In genomic region chr10:98259606-98260319, GRCh38 we compare ENCODE assay signal across 1 cellular context.
A peak's percentile ranks its signal among the peaks of the same experiment; 100 is the strongest.
TF ChIP-seq lines count a peak whose summit lies in the region.

No MANE protein-coding gene starts in this region.

TF ChIP-seq in HEK293, 187 proteins besides CTCF, POLR2A, EP300 and RAD21 (continued from another document):
- no peak for TF ChIP-seq ZNF114 (tag by site-specific recombination; IDR thresholded peaks at IDR 0.05)
- TF ChIP-seq ZNF354C (tag by site-specific recombination; IDR thresholded peaks at IDR 0.05; ENCODE audit: borderline replicate concordance, low read depth): no peak
- no peak for TF ChIP-seq RBAK (tag by site-specific recombination; IDR thresholded peaks at IDR 0.05)
- TF ChIP-seq SP2 (tag by site-specific recombination; IDR thresholded peaks at IDR 0.05): no peak
- TF ChIP-seq ZNF610 (tag by site-specific recombination; IDR thresholded peaks at IDR 0.05; ENCODE audit: borderline replicate concordance): no peak
- TF ChIP-seq ZFHX2 (tag by site-specific recombination; conservative IDR thresholded peaks at IDR 0.05): 0 out of 2 replicates have a peak, but pooled peaks have one; percentile 21
- TF ChIP-seq, protein P1, sequence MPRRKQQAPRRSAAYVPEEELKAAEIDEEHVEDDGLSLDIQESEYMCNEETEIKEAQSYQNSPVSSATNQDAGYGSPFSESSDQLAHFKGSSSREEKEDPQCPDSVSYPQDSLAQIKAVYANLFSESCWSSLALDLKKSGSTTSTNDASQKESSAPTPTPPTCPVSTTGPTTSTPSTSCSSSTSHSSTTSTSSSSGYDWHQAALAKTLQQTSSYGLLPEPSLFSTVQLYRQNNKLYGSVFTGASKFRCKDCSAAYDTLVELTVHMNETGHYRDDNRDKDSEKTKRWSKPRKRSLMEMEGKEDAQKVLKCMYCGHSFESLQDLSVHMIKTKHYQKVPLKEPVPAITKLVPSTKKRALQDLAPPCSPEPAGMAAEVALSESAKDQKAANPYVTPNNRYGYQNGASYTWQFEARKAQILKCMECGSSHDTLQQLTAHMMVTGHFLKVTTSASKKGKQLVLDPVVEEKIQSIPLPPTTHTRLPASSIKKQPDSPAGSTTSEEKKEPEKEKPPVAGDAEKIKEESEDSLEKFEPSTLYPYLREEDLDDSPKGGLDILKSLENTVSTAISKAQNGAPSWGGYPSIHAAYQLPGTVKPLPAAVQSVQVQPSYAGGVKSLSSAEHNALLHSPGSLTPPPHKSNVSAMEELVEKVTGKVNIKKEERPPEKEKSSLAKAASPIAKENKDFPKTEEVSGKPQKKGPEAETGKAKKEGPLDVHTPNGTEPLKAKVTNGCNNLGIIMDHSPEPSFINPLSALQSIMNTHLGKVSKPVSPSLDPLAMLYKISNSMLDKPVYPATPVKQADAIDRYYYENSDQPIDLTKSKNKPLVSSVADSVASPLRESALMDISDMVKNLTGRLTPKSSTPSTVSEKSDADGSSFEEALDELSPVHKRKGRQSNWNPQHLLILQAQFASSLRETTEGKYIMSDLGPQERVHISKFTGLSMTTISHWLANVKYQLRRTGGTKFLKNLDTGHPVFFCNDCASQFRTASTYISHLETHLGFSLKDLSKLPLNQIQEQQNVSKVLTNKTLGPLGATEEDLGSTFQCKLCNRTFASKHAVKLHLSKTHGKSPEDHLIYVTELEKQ (tag by site-specific recombination; IDR thresholded peaks at IDR 0.05; ENCODE audit: borderline replicate concordance): peak; percentile 73; the same call in 1 of the 2 replicates
- TF ChIP-seq ZEB2 (tag by site-specific recombination; IDR thresholded peaks at IDR 0.05): peak; percentile 43; the same call in 1 of the 2 replicates
- peak; percentile 52; the same call in 1 of the 2 replicates for TF ChIP-seq ZBTB17 (tag by site-specific recombination; IDR thresholded peaks at IDR 0.05)
- TF ChIP-seq ZBTB1 (tag by site-specific recombination; IDR thresholded peaks at IDR 0.05): no peak
- TF ChIP-seq BCL11B (tag by site-specific recombination; IDR thresholded peaks at IDR 0.05; ENCODE audit: low read depth): no peak
- TF ChIP-seq ZNF266 (tag by site-specific recombination; IDR thresholded peaks at IDR 0.05; ENCODE audit: low read depth): no peak
- TF ChIP-seq ZNF600 (tag by site-specific recombination; IDR thresholded peaks at IDR 0.05): peak; percentile 97
- TF ChIP-seq ZFP69B (tag by site-specific recombination; IDR thresholded peaks at IDR 0.05): 0 out of 2 replicates have a peak, but pooled peaks have one; percentile 20
- TF ChIP-seq ZNF140 (tag by site-specific recombination; IDR thresholded peaks at IDR 0.05): no peak
- no peak for TF ChIP-seq ZNF18 (tag by site-specific recombination; IDR thresholded peaks at IDR 0.05)
- no peak for TF ChIP-seq ZNF248 (tag by site-specific recombination; IDR thresholded peaks at IDR 0.05)
- TF ChIP-seq ZNF530 (tag by site-specific recombination; IDR thresholded peaks at IDR 0.05; ENCODE audit: low read depth): no peak
- TF ChIP-seq ZNF768 (tag by site-specific recombination; IDR thresholded peaks at IDR 0.05): no peak
- TF ChIP-seq ZBTB44 (tag by site-specific recombination; IDR thresholded peaks at IDR 0.05): no peak
- TF ChIP-seq ZNF426 (tag by site-specific recombination; IDR thresholded peaks at IDR 0.05): no peak
- no peak for TF ChIP-seq ZNF571 (tag by site-specific recombination; IDR thresholded peaks at IDR 0.05)
- no peak for TF ChIP-seq SALL2 (tag by site-specific recombination; IDR thresholded peaks at IDR 0.05; ENCODE audit: borderline replicate concordance)
- no peak for TF ChIP-seq ZNF292 (tag by site-specific recombination; IDR thresholded peaks at IDR 0.05; ENCODE audit: borderline replicate concordance, low read depth)
- no peak for TF ChIP-seq ZNF324 (tag by site-specific recombination; IDR thresholded peaks at IDR 0.05)
- TF ChIP-seq ZNF837 (tag by site-specific recombination; IDR thresholded peaks at IDR 0.05): no peak
- TF ChIP-seq ZNF558 (tag by site-specific recombination; IDR thresholded peaks at IDR 0.05): peak; percentile 64; the same call in 1 of the 2 replicates
- TF ChIP-seq WT1 (tag by site-specific recombination; IDR thresholded peaks at IDR 0.05): 0 out of 2 replicates have a peak, but pooled peaks have one; percentile 16
- no peak for TF ChIP-seq ZFP41 (tag by site-specific recombination; IDR thresholded peaks at IDR 0.05; ENCODE audit: borderline replicate concordance)
- TF ChIP-seq, protein P2, sequence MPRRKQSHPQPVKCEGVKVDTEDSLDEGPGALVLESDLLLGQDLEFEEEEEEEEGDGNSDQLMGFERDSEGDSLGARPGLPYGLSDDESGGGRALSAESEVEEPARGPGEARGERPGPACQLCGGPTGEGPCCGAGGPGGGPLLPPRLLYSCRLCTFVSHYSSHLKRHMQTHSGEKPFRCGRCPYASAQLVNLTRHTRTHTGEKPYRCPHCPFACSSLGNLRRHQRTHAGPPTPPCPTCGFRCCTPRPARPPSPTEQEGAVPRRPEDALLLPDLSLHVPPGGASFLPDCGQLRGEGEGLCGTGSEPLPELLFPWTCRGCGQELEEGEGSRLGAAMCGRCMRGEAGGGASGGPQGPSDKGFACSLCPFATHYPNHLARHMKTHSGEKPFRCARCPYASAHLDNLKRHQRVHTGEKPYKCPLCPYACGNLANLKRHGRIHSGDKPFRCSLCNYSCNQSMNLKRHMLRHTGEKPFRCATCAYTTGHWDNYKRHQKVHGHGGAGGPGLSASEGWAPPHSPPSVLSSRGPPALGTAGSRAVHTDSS (tag by site-specific recombination; IDR thresholded peaks at IDR 0.05): no peak
- TF ChIP-seq REST (tag by site-specific recombination; IDR thresholded peaks at IDR 0.05): no peak
- TF ChIP-seq ZNF660 (tag by site-specific recombination; IDR thresholded peaks at IDR 0.05): peak; percentile 70
- TF ChIP-seq ZNF777 (tag by site-specific recombination; IDR thresholded peaks at IDR 0.05; ENCODE audit: borderline replicate concordance): no peak
- no peak for TF ChIP-seq ZBTB8A (tag by site-specific recombination; IDR thresholded peaks at IDR 0.05)
- TF ChIP-seq PATZ1 (tag by site-specific recombination; IDR thresholded peaks at IDR 0.05): no peak
- TF ChIP-seq ZNF335 (tag by site-specific recombination; conservative IDR thresholded peaks at IDR 0.05): no peak
- TF ChIP-seq, protein P3, sequence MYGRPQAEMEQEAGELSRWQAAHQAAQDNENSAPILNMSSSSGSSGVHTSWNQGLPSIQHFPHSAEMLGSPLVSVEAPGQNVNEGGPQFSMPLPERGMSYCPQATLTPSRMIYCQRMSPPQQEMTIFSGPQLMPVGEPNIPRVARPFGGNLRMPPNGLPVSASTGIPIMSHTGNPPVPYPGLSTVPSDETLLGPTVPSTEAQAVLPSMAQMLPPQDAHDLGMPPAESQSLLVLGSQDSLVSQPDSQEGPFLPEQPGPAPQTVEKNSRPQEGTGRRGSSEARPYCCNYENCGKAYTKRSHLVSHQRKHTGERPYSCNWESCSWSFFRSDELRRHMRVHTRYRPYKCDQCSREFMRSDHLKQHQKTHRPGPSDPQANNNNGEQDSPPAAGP (tag by site-specific recombination; IDR thresholded peaks at IDR 0.05): peak; percentile 46
- TF ChIP-seq SP7 (tag by site-specific recombination; IDR thresholded peaks at IDR 0.05): peak; percentile 28; the same call in 1 of the 2 replicates
- TF ChIP-seq, protein P4, sequence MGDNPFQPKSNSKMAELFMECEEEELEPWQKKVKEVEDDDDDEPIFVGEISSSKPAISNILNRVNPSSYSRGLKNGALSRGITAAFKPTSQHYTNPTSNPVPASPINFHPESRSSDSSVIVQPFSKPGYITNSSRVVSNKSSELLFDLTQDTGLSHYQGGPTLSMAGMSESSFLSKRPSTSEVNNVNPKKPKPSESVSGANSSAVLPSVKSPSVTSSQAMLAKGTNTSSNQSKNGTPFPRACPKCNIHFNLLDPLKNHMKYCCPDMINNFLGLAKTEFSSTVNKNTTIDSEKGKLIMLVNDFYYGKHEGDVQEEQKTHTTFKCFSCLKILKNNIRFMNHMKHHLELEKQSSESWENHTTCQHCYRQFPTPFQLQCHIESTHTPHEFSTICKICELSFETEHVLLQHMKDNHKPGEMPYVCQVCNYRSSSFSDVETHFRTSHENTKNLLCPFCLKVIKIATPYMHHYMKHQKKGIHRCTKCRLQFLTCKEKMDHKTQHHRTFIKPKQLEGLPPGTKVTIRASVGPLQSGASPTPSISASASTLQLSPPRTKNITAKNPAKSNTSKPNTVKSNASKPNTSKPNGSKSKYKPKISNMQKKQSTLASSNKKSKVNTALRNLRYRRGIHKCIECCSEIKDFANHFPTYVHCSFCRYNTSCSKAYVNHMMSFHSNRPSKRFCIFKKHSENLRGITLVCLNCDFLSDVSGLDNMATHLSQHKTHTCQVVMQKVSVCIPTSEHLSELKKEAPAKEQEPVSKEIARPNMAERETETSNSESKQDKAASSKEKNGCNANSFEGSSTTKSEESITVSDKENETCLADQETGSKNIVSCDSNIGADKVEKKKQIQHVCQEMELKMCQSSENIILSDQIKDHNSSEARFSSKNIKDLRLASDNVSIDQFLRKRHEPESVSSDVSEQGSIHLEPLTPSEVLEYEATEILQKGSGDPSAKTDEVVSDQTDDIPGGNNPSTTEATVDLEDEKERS (tag by site-specific recombination; IDR thresholded peaks at IDR 0.05): no peak
- TF ChIP-seq ZNF626 (tag by site-specific recombination; IDR thresholded peaks at IDR 0.05): no peak
